In genomic region chr7:158944950-158945349, GRCh38 we compare ENCODE assay signal across 14 cellular contexts.
DNase-seq lines count a peak whose midpoint lies in the region; ATAC-seq and TF ChIP-seq lines count a peak whose summit lies in the region.
"Had no signal": no experiment of that assay in that cellular context is flagged by ENCODE, and none has a peak within 500 bp of the region (broad histone marks: within the 10 kb centered on the region; RNA-seq: fewer than 3 reads in every experiment).

No MANE protein-coding gene starts in this region.

- H3K4me3 Mint-ChIP-seq in type B pancreatic cell = no peak overlapping the region
- H3K4me3 Mint-ChIP-seq: B cell; CD8-positive, alpha-beta T cell; GM23338; HFFc6 had no signal

- peaks cover 43% of the 10 kb centered on the region for H3K36me3 Mint-ChIP-seq in type B pancreatic cell

- no peak for ATAC-seq in left ventricle myocardium superior
- ATAC-seq in HG03469 (IDR thresholded peaks at IDR 0.05; ENCODE audit: unreplicated experiment) = no peak
- no peak for ATAC-seq in HG03432 (IDR thresholded peaks at IDR 0.05; ENCODE audit: unreplicated experiment)
- ATAC-seq: CD8-positive, alpha-beta T cell had no signal

- H3K27me3 Mint-ChIP-seq in type B pancreatic cell = no peaks in the 10 kb centered on the region
- H3K27me3 Mint-ChIP-seq: B cell, IgD-negative memory B cell had no signal

- H3K27ac Mint-ChIP-seq in type B pancreatic cell = no peak overlapping the region
- H3K27ac Mint-ChIP-seq: B cell; CD8-positive, alpha-beta T cell; GM23338; HFFc6; IgD-negative memory B cell had no signal

- H3K9me3 Mint-ChIP-seq in type B pancreatic cell = no peaks in the 10 kb centered on the region

- DNase-seq in cardiac septum (ENCODE audit: low spot score) (peak; percentile 51), left ventricle myocardium superior (no peak), islet precursor cell (peak; percentile 42), type B pancreatic cell (ENCODE audit: extremely low spot score, unreplicated experiment) (peak; percentile 64)
- DNase-seq: Calu3; CD8-positive, alpha-beta T cell; DMS79 treated with DMSO at 0.1 percent for 48 hours; GF-D8; HFFc6 had no signal

- intact Hi-C loops in cardiac septum (cut with DNase I) = no loop called here
- intact Hi-C loops in left ventricle myocardium superior (cut with micrococcal nuclease) = no loop called here

- H3K4me1 Mint-ChIP-seq in type B pancreatic cell (ENCODE audit: unreplicated experiment) = no peaks in the 10 kb centered on the region
- H3K4me1 Mint-ChIP-seq: B cell, GM23338, IgD-negative memory B cell had no signal

- no peak for TF ChIP-seq CTCF in type B pancreatic cell (conservative IDR thresholded peaks at IDR 0.05)
